In the genomic region with DNA sequence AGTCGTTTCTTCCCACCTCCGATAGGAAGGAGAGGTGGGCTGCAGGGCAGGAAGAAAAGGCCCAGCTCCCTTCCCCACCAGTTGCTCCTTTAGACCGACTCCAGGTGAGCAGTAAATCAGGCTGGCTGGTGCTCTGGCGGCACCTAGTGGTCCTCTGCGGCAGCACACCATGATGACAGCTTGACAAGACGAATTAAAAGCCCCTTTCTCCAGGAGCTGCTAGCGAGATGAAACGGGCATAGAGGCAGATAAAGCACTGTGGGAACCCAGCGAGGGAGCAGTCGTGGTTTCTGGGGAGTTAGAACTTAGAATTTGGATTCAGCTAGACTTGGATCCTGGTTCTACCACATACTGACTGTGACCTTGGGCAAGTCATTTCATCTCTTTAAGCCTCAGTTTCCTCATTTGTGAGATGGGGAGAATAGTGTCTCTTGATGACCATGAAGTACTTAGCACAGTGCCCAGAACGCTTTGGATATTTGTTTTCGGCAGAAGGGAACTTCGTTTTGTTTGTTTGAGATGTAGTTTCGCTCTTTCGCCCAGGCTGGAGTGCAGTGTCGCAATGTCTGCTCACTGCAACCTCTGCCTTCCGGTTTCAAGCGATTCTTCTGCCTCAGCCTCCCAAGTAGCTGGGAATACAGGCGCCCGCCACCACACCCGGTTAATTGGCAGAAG, we compare ENCODE assay signal across 1 cellular context.
TF ChIP-seq lines count a peak whose summit lies in the region.

No MANE protein-coding gene starts in this region.

TF ChIP-seq in H1, 55 proteins besides CTCF, POLR2A, EP300 and RAD21:
- TF ChIP-seq, protein P1, sequence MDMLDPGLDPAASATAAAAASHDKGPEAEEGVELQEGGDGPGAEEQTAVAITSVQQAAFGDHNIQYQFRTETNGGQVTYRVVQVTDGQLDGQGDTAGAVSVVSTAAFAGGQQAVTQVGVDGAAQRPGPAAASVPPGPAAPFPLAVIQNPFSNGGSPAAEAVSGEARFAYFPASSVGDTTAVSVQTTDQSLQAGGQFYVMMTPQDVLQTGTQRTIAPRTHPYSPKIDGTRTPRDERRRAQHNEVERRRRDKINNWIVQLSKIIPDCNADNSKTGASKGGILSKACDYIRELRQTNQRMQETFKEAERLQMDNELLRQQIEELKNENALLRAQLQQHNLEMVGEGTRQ (IDR thresholded peaks at IDR 0.05; ENCODE audit: low read length) = no peak
- TF ChIP-seq RFX5 (IDR thresholded peaks at IDR 0.05; ENCODE audit: borderline replicate concordance, low read depth, low read length) (no peak), POLR2AphosphoS5 (IDR thresholded peaks at IDR 0.05; ENCODE audit: low read depth, low read length) (no peak), MAFK (IDR thresholded peaks at IDR 0.05; ENCODE audit: low read depth, low read length) (no peak), SIX5 (IDR thresholded peaks at IDR 0.05; ENCODE audit: low read depth, low read length) (no peak), YY1 (IDR thresholded peaks at IDR 0.05; ENCODE audit: low read depth, low read length) (0 out of 2 replicates have a peak, but pooled peaks have one; percentile 34), JUND (IDR thresholded peaks at IDR 0.05; ENCODE audit: low read length) (no peak), PHF8 (conservative IDR thresholded peaks at IDR 0.05; ENCODE audit: low read depth, low read length) (no peak), TAF7 (optimal IDR thresholded peaks at IDR 0.05; ENCODE audit: borderline replicate concordance, low read depth, low read length) (peak; percentile 43), SIN3A (conservative IDR thresholded peaks at IDR 0.05 in 1 of 2, IDR thresholded peaks at IDR 0.05 in 1 of 2; ENCODE audit: low read depth in 1 of 2, low read length in 2 of 2) (0 out of 4 replicates have a peak, but pooled peaks of 1 of the 2 experiments have one; percentile 54), POU5F1 (IDR thresholded peaks at IDR 0.05; ENCODE audit: low read depth, low read length) (no peak), CHD1 (IDR thresholded peaks at IDR 0.05; ENCODE audit: low read depth, low read length) (no peak), TCF12 (IDR thresholded peaks at IDR 0.05; ENCODE audit: low read depth, low read length) (0 out of 2 replicates have a peak, but pooled peaks have one; percentile 8), CEBPB (IDR thresholded peaks at IDR 0.05; ENCODE audit: low read depth, low read length) (peak; percentile 9; the same call in 1 of the 2 replicates), BCL11A (IDR thresholded peaks at IDR 0.05; ENCODE audit: low read depth in 2 of 2, low read length in 2 of 2) (no peak), TEAD4 (IDR thresholded peaks at IDR 0.05; ENCODE audit: low read depth, low read length) (no peak), CTBP2 (IDR thresholded peaks at IDR 0.05; ENCODE audit: borderline replicate concordance, insufficient read depth, insufficient read length, low read length) (no peak), CBX8 (IDR thresholded peaks at IDR 0.05; ENCODE audit: borderline replicate concordance, low read depth, low read length) (no peak), SUZ12 (IDR thresholded peaks at IDR 0.05; ENCODE audit: low read length) (no peak), TAF1 (IDR thresholded peaks at IDR 0.05; ENCODE audit: low read depth, low read length) (no peak), HDAC6 (IDR thresholded peaks at IDR 0.05; ENCODE audit: low read depth, low read length) (no peak), TBP (IDR thresholded peaks at IDR 0.05; ENCODE audit: low read depth, low read length) (no peak; the same call in 1 of the 2 replicates), SP2 (IDR thresholded peaks at IDR 0.05; ENCODE audit: low read length) (no peak), CBX5 (IDR thresholded peaks at IDR 0.05; ENCODE audit: low read depth, low read length) (no peak), NANOG (IDR thresholded peaks at IDR 0.05; ENCODE audit: insufficient read depth, low read depth, low read length, poor library complexity, severe bottlenecking) (no peak), BRCA1 (IDR thresholded peaks at IDR 0.05; ENCODE audit: low read depth, low read length) (no peak), EZH2 (IDR thresholded peaks at IDR 0.05; ENCODE audit: low read depth, low read length, severe bottlenecking) (no peak), NRF1 (IDR thresholded peaks at IDR 0.05; ENCODE audit: low read depth, low read length) (no peak), CHD2 (IDR thresholded peaks at IDR 0.05; ENCODE audit: low read length) (no peak), KDM1A (IDR thresholded peaks at IDR 0.05; ENCODE audit: borderline replicate concordance, low read length) (no peak), RXRA (IDR thresholded peaks at IDR 0.05; ENCODE audit: insufficient read depth, low read depth, low read length) (no peak), SAP30 (IDR thresholded peaks at IDR 0.05; ENCODE audit: insufficient read depth, insufficient replicate concordance, low read length) (no peak), KDM5A (IDR thresholded peaks at IDR 0.05; ENCODE audit: low read length) (no peak), ASH2L (IDR thresholded peaks at IDR 0.05; ENCODE audit: low read length) (no peak), ZNF274 (IDR thresholded peaks at IDR 0.05; ENCODE audit: borderline replicate concordance, extremely low read depth, low read length) (no peak), FOSL1 (IDR thresholded peaks at IDR 0.05; ENCODE audit: insufficient read depth, low read depth, low read length) (no peak), KDM4A (IDR thresholded peaks at IDR 0.05; ENCODE audit: low read depth, low read length, severe bottlenecking) (no peak), BACH1 (IDR thresholded peaks at IDR 0.05; ENCODE audit: low read length) (no peak), GABPA (IDR thresholded peaks at IDR 0.05; ENCODE audit: borderline replicate concordance, insufficient read depth, low read length) (no peak; the same call in 1 of the 2 replicates), EGR1 (IDR thresholded peaks at IDR 0.05; ENCODE audit: borderline replicate concordance, low read depth, low read length) (no peak), CREB1 (IDR thresholded peaks at IDR 0.05) (peak; percentile 67), GTF2F1 (IDR thresholded peaks at IDR 0.05; ENCODE audit: borderline replicate concordance, low read depth, low read length) (no peak), SRF (IDR thresholded peaks at IDR 0.05; ENCODE audit: low read depth, low read length) (no peak), RNF2 (IDR thresholded peaks at IDR 0.05; ENCODE audit: borderline replicate concordance, low read depth, low read length, missing control alignments, poor library complexity, severe bottlenecking) (no peak), RBBP5 (IDR thresholded peaks at IDR 0.05; ENCODE audit: borderline replicate concordance, low read depth, low read length) (no peak)
- TF ChIP-seq, protein P2, sequence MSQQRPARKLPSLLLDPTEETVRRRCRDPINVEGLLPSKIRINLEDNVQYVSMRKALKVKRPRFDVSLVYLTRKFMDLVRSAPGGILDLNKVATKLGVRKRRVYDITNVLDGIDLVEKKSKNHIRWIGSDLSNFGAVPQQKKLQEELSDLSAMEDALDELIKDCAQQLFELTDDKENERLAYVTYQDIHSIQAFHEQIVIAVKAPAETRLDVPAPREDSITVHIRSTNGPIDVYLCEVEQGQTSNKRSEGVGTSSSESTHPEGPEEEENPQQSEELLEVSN (IDR thresholded peaks at IDR 0.05) = no peak
- TF ChIP-seq, protein P3, sequence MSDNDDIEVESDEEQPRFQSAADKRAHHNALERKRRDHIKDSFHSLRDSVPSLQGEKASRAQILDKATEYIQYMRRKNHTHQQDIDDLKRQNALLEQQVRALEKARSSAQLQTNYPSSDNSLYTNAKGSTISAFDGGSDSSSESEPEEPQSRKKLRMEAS (IDR thresholded peaks at IDR 0.05) = no peak
- TF ChIP-seq, protein P4, sequence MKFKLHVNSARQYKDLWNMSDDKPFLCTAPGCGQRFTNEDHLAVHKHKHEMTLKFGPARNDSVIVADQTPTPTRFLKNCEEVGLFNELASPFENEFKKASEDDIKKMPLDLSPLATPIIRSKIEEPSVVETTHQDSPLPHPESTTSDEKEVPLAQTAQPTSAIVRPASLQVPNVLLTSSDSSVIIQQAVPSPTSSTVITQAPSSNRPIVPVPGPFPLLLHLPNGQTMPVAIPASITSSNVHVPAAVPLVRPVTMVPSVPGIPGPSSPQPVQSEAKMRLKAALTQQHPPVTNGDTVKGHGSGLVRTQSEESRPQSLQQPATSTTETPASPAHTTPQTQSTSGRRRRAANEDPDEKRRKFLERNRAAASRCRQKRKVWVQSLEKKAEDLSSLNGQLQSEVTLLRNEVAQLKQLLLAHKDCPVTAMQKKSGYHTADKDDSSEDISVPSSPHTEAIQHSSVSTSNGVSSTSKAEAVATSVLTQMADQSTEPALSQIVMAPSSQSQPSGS (IDR thresholded peaks at IDR 0.05; ENCODE audit: low read length) = no peak; the same call in 1 of the 2 replicates
- TF ChIP-seq, protein P5, sequence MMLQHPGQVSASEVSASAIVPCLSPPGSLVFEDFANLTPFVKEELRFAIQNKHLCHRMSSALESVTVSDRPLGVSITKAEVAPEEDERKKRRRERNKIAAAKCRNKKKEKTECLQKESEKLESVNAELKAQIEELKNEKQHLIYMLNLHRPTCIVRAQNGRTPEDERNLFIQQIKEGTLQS (IDR thresholded peaks at IDR 0.05; ENCODE audit: insufficient read depth, low read depth, low read length) = 0 out of 2 replicates have a peak, but pooled peaks have one; percentile 9
